ENCODE assay signal across 1 cellular context in the genomic region with DNA sequence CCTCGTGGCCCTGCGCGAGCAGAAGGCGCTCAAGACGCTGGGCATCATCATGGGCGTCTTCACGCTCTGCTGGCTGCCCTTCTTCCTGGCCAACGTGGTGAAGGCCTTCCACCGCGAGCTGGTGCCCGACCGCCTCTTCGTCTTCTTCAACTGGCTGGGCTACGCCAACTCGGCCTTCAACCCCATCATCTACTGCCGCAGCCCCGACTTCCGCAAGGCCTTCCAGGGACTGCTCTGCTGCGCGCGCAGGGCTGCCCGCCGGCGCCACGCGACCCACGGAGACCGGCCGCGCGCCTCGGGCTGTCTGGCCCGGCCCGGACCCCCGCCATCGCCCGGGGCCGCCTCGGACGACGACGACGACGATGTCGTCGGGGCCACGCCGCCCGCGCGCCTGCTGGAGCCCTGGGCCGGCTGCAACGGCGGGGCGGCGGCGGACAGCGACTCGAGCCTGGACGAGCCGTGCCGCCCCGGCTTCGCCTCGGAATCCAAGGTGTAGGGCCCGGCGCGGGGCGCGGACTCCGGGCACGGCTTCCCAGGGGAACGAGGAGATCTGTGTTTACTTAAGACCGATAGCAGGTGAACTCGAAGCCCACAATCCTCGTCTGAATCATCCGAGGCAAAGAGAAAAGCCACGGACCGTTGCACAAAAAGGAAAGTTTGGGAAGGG.
A peak's percentile ranks its signal among the peaks of the same experiment; 100 is the strongest.
TF ChIP-seq lines count a peak whose summit lies in the region.

No MANE protein-coding gene starts in this region.

TF ChIP-seq in H1, 55 proteins besides CTCF, POLR2A, EP300 and RAD21 (continued from another document):
- TF ChIP-seq PHF8 (conservative IDR thresholded peaks at IDR 0.05; ENCODE audit: low read depth, low read length) (no peak), SUZ12 (IDR thresholded peaks at IDR 0.05; ENCODE audit: low read length) (peak; percentile 35), RFX5 (IDR thresholded peaks at IDR 0.05; ENCODE audit: borderline replicate concordance, low read depth, low read length) (no peak)
